9 cellular contexts compared by ENCODE assay signal in the genomic region with DNA sequence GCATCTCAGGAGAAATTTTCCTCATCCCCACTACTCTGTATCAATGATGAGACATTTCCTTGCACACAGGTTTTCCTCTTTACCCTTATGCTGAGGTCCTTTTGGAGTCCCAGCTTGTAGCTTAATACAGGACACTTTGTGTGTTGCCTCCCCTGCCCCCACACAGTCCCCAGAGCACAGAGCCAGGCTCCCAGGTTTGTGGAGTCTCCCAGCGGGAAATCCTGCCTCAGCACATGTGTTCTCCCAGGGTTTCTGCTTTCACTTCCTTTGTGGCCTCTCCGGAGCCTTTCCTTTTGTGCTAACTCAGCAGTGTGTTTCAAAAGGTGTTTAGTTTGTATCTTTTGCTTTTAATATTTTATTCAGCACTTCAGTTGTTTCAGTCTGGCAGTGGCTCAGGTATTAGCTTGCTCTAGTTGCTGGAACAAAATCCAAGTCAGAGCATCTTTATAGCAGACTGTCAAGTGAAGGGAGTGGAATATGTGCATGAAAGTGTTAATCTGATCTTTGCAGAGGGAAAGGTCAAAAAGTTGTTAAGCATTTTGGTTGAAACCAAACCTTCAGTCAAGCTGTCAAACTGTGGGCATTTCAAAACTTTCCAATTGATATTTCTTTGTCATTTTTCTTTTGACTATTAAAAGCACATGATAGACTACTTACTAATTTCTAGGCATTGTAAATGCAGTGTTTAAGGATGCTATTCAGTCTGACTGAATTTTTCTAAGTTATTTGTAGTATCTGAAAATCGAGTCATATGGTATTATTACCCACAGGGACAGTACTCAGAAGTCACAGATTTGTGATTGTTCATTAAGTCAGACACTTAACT. TPM values are rescaled to one million over a fixed set of nuclear protein-coding genes. Genes with fewer than 3 reads are reported as not detected.
DNase-seq lines count a peak whose midpoint lies in the region; ATAC-seq and TF ChIP-seq lines count a peak whose summit lies in the region.
"Had no signal": no experiment of that assay in that cellular context is flagged by ENCODE, and none has a peak within 500 bp of the region (broad histone marks: within the 10 kb centered on the region; RNA-seq: fewer than 3 reads in every experiment).

No MANE protein-coding gene starts in this region.

- H3K4me1 ChIP-seq in upper lobe of right lung (peaks cover 7% of the 10 kb centered on the region), tibial artery (peaks cover 0 to 54% (median 18%) of the 10 kb centered on the region in 4 donors)

- H3K4me3 ChIP-seq in upper lobe of right lung, result no peak overlapping the region
- H3K4me3 ChIP-seq in tibial artery, result no peak overlapping the region

- H3K9me3 ChIP-seq in upper lobe of right lung (no peaks in the 10 kb centered on the region), tibial artery (no peaks in the 10 kb centered on the region)

- H3K27ac Mint-ChIP-seq in WTC11, result peak overlapping the region; percentile 95

- DNase-seq in Right ventricle myocardium inferior (ENCODE audit: missing footprints) (no peak), cardiac septum (ENCODE audit: low spot score) (no peak), WTC11 (ENCODE audit: low spot score) (peak; percentile 66), iPS DF 4.7 (ENCODE audit: extremely low read depth, low spot score) (peak; percentile 66), upper lobe of right lung (no peak), tibial artery (no peak), SIG-M5 treated with dmso at 0.1 percent for 504 hours (lab: John Stamatoyannopoulos, UW; ENCODE audit: unreplicated experiment) (no peak)
- DNase-seq: activated CD4-positive, alpha-beta T cell treated with anti-CD3 and anti-CD28 coated beads, Interleukin-2, amount 50 U/mL, for 1 hour had no signal

- ATAC-seq in Right ventricle myocardium inferior (peak; percentile 54), WTC11 (peak; percentile 89), upper lobe of right lung (peak; percentile 35), GM19351 (IDR thresholded peaks at IDR 0.05; ENCODE audit: unreplicated experiment) (no peak)

- peak overlapping the region; percentile 51 for H3K4me3 Mint-ChIP-seq in WTC11

- intact Hi-C loops in Right ventricle myocardium inferior (cut with DNase I) (no loop called here), cardiac septum (cut with DNase I) (no loop called here), upper lobe of right lung (cut with DNase I) (no loop called here), tibial artery (cut with DNase I; ENCODE audit: low total_unique reads) (no loop called here)

- no peak for TF ChIP-seq CTCF in WTC11 (IDR thresholded peaks at IDR 0.05)
- no peak for TF ChIP-seq CTCF in upper lobe of right lung (IDR thresholded peaks at IDR 0.05)
- TF ChIP-seq CTCF in tibial artery (IDR thresholded peaks at IDR 0.05), result no peak

- H3K36me3 ChIP-seq in upper lobe of right lung (no peaks in the 10 kb centered on the region), tibial artery (no peaks in the 10 kb centered on the region)

- no peaks in the 10 kb centered on the region for H3K36me3 Mint-ChIP-seq in WTC11

- CTCF ChIA-PET in WTC11 (lab: Charles Lee), result interaction anchor here (0.6 to 1.0 kb wide), 3 partner anchors 42 to 75 kb away, joined by 3 to 4 read pairs (median 3); no protein-coding TSS in a partner anchor

- no peaks in the 10 kb centered on the region for H3K9me3 Mint-ChIP-seq in WTC11

- H3K27ac ChIP-seq in upper lobe of right lung (no peak overlapping the region), tibial artery (no peak overlapping the region)

- no peaks in the 10 kb centered on the region for H3K27me3 ChIP-seq in upper lobe of right lung
- no peaks in the 10 kb centered on the region for H3K27me3 ChIP-seq in tibial artery

- POLR2A ChIA-PET in WTC11 (lab: Charles Lee), result no interaction called here

- H3K27me3 Mint-ChIP-seq in WTC11 (ENCODE audit: low read depth), result no peaks in the 10 kb centered on the region

- H3K4me1 Mint-ChIP-seq in WTC11, result peaks cover 74% of the 10 kb centered on the region

TF ChIP-seq in WTC11, 78 proteins besides CTCF, POLR2A, EP300 and RAD21:
- TF ChIP-seq RELA (CRISPR knock-in tag; IDR thresholded peaks at IDR 0.05; ENCODE audit: borderline replicate concordance), result no peak
- peak; percentile 59; the same call in 1 of the 2 replicates for TF ChIP-seq TEAD1 (CRISPR knock-in tag; IDR thresholded peaks at IDR 0.05)
- TF ChIP-seq ZNF423 (CRISPR knock-in tag; IDR thresholded peaks at IDR 0.05), result peak; percentile 65; the same call in 1 of the 2 replicates
- TF ChIP-seq, protein P1, sequence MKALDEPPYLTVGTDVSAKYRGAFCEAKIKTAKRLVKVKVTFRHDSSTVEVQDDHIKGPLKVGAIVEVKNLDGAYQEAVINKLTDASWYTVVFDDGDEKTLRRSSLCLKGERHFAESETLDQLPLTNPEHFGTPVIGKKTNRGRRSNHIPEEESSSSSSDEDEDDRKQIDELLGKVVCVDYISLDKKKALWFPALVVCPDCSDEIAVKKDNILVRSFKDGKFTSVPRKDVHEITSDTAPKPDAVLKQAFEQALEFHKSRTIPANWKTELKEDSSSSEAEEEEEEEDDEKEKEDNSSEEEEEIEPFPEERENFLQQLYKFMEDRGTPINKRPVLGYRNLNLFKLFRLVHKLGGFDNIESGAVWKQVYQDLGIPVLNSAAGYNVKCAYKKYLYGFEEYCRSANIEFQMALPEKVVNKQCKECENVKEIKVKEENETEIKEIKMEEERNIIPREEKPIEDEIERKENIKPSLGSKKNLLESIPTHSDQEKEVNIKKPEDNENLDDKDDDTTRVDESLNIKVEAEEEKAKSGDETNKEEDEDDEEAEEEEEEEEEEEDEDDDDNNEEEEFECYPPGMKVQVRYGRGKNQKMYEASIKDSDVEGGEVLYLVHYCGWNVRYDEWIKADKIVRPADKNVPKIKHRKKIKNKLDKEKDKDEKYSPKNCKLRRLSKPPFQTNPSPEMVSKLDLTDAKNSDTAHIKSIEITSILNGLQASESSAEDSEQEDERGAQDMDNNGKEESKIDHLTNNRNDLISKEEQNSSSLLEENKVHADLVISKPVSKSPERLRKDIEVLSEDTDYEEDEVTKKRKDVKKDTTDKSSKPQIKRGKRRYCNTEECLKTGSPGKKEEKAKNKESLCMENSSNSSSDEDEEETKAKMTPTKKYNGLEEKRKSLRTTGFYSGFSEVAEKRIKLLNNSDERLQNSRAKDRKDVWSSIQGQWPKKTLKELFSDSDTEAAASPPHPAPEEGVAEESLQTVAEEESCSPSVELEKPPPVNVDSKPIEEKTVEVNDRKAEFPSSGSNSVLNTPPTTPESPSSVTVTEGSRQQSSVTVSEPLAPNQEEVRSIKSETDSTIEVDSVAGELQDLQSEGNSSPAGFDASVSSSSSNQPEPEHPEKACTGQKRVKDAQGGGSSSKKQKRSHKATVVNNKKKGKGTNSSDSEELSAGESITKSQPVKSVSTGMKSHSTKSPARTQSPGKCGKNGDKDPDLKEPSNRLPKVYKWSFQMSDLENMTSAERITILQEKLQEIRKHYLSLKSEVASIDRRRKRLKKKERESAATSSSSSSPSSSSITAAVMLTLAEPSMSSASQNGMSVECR (CRISPR knock-in tag; IDR thresholded peaks at IDR 0.05; ENCODE audit: borderline replicate concordance), result 0 out of 2 replicates have a peak, but pooled peaks have one; percentile 25
- TF ChIP-seq, protein P2, sequence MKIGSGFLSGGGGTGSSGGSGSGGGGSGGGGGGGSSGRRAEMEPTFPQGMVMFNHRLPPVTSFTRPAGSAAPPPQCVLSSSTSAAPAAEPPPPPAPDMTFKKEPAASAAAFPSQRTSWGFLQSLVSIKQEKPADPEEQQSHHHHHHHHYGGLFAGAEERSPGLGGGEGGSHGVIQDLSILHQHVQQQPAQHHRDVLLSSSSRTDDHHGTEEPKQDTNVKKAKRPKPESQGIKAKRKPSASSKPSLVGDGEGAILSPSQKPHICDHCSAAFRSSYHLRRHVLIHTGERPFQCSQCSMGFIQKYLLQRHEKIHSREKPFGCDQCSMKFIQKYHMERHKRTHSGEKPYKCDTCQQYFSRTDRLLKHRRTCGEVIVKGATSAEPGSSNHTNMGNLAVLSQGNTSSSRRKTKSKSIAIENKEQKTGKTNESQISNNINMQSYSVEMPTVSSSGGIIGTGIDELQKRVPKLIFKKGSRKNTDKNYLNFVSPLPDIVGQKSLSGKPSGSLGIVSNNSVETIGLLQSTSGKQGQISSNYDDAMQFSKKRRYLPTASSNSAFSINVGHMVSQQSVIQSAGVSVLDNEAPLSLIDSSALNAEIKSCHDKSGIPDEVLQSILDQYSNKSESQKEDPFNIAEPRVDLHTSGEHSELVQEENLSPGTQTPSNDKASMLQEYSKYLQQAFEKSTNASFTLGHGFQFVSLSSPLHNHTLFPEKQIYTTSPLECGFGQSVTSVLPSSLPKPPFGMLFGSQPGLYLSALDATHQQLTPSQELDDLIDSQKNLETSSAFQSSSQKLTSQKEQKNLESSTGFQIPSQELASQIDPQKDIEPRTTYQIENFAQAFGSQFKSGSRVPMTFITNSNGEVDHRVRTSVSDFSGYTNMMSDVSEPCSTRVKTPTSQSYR (CRISPR knock-in tag; IDR thresholded peaks at IDR 0.05), result 0 out of 2 replicates have a peak, but pooled peaks have one; percentile 77
- TF ChIP-seq JUN (CRISPR knock-in tag; IDR thresholded peaks at IDR 0.05), result no peak
- 0 out of 2 replicates have a peak, but pooled peaks have one; percentile 38 for TF ChIP-seq KAT7 (CRISPR knock-in tag; IDR thresholded peaks at IDR 0.05; ENCODE audit: borderline replicate concordance)
- TF ChIP-seq FOXK1 (CRISPR knock-in tag; IDR thresholded peaks at IDR 0.05), result 0 out of 2 replicates have a peak, but pooled peaks have one; percentile 44

RNA-seq across cellular contexts. Expression of a gene that starts 8.6 kb away (rescaled TPM):
- total RNA-seq in Right ventricle myocardium inferior (35.5 TPM), cardiac septum (34.2 TPM), WTC11 (2021) (28.0 to 35.0 TPM (median 29.1 TPM) in 3 replicates), upper lobe of right lung (25.0 TPM)

Comparison
In these comparisons a context has a peak if more than half of its experiments do, and no peak if none do; other contexts are left out.
1. DNase-seq: peak in WTC11 (single experiment) and iPS DF 4.7 (single experiment); none in Right ventricle myocardium inferior (single experiment), cardiac septum (single experiment), upper lobe of right lung (single experiment), tibial artery (0 of 2) and SIG-M5 treated with dmso at 0.1 percent for 504 hours (single experiment).